Comparison of ENCODE assay signal across 20 cellular contexts in genomic region chr18:41989508-41989907, GRCh38.
"Had no signal": no experiment of that assay in that cellular context is flagged by ENCODE, and none has a peak within 500 bp of the region (broad histone marks: within the 10 kb centered on the region; RNA-seq: fewer than 3 reads in every experiment).

No MANE protein-coding gene starts in this region.

- ATAC-seq: activated CD8-positive, alpha-beta memory T cell treated with anti-CD3 and anti-CD28 coated beads, Interleukin-2, amount 10 ng/mL, durations not matched to agents 7 days and 5 days; activated CD8-positive, alpha-beta T cell treated with anti-CD3 and anti-CD28 coated beads for 36 hours; activated naive CD4-positive, alpha-beta T cell treated with anti-CD3 and anti-CD28 coated beads, Interleukin-2, amount 50 U/mL, for 72 hours; lower lobe of right lung; naive thymus-derived CD4-positive, alpha-beta T cell; right lobe of liver; upper lobe of right lung had no signal

- H3K4me1 ChIP-seq: ascending aorta, colonic mucosa, esophagus muscularis mucosa, lower lobe of right lung, right lobe of liver, thyroid gland, upper lobe of right lung had no signal

- H3K9me3 ChIP-seq: ascending aorta, colonic mucosa, esophagus muscularis mucosa, lower lobe of right lung, right lobe of liver, thyroid gland, upper lobe of right lung had no signal

- DNase-seq: activated CD4-positive, alpha-beta T cell treated with anti-CD3 and anti-CD28 coated beads, Interleukin-2, amount 10 ng/mL, durations not matched to agents 7 days and 5 days; activated CD4-positive, CD25-positive, alpha-beta regulatory T cell treated with anti-CD3 and anti-CD28 coated beads, Interleukin-2, amount 50 U/mL, for 72 hours; activated CD8-positive, alpha-beta memory T cell treated with anti-CD3 and anti-CD28 coated beads, Interleukin-2, amount 10 ng/mL, durations not matched to agents 7 days and 5 days; activated CD8-positive, alpha-beta T cell treated with anti-CD3 and anti-CD28 coated beads for 36 hours; central memory CD4-positive, alpha-beta T cell; colonic mucosa; dorsolateral prefrontal cortex; hypothalamus; lower lobe of right lung; naive thymus-derived CD4-positive, alpha-beta T cell; occipital lobe; right lobe of liver; stimulated activated CD4-positive, alpha-beta T cell treated with anti-CD3 and anti-CD28 coated beads, Interleukin-1b, Interleukin-23, amount 100 ng/mL, for 48 hours; substantia nigra; thyroid gland; upper lobe of right lung had no signal

- H3K4me3 ChIP-seq: ascending aorta, colonic mucosa, dorsolateral prefrontal cortex, esophagus muscularis mucosa, lower lobe of right lung, right lobe of liver, skin epidermis, thyroid gland, upper lobe of right lung had no signal

- H3K36me3 ChIP-seq: colonic mucosa had no signal
